Comparison of ENCODE assay signal across 10 cellular contexts in genomic region chr1:210222288-210223006, GRCh38. TPM values are rescaled to one million over a fixed set of nuclear protein-coding genes. Genes with fewer than 3 reads are reported as not detected.
A peak's percentile ranks its signal among the peaks of the same experiment; 100 is the strongest.
DNase-seq lines count a peak whose midpoint lies in the region.
"Had no signal": no experiment of that assay in that cellular context is flagged by ENCODE, and none has a peak within 500 bp of the region (broad histone marks: within the 10 kb centered on the region; RNA-seq: fewer than 3 reads in every experiment).

No MANE protein-coding gene starts in this region.

- H3K36me3 Mint-ChIP-seq in activated T-cell treated with anti-CD3 and anti-CD28 coated beads, Interleukin-2, amount 50 U/mL, for 24 hours (ENCODE audit: low read depth), result no peaks in the 10 kb centered on the region
- H3K36me3 Mint-ChIP-seq in activated T-helper 1 cell treated with anti-CD3 and anti-CD28 coated beads, Interleukin-12 subunit alpha, Interleukin-12 subunit beta, Interleukin-2, Interleukin-4 antibody, amounts not matched to agents 30 ng/mL and 10 ng/mL and 1 ng/mL, durations not matched to agents 14 hours and 24 hours and 36 hours (ENCODE audit: low read depth), result no peaks in the 10 kb centered on the region

- H3K4me3 Mint-ChIP-seq in activated T-cell treated with anti-CD3 and anti-CD28 coated beads, Interleukin-2, amount 50 U/mL, for 24 hours, result no peak overlapping the region
- no peak overlapping the region for H3K4me3 Mint-ChIP-seq in activated T-helper 1 cell treated with anti-CD3 and anti-CD28 coated beads, Interleukin-12 subunit alpha, Interleukin-12 subunit beta, Interleukin-2, Interleukin-4 antibody, amounts not matched to agents 30 ng/mL and 10 ng/mL and 1 ng/mL, durations not matched to agents 14 hours and 24 hours and 36 hours
- H3K4me3 Mint-ChIP-seq: stimulated activated naive CD8-positive, alpha-beta T cell treated with anti-CD3 and anti-CD28 coated beads, Interleukin-15, Interleukin-2, amounts not matched to agents 100 ng/mL and 50 ng/mL, for 24 hours had no signal

- H3K27ac ChIP-seq in muscle layer of duodenum (ENCODE audit: low read length), result peak overlapping the region; percentile 43
- no peak overlapping the region for H3K27ac ChIP-seq in effector memory CD4-positive, alpha-beta T cell (ENCODE audit: insufficient read depth, low read length, poor library complexity, severe bottlenecking)

- H3K36me3 ChIP-seq in muscle layer of duodenum (ENCODE audit: control insufficient read depth in 1 of 2, insufficient read depth in 2 of 2, low read length in 2 of 2), result no peaks in the 10 kb centered on the region
- no peaks in the 10 kb centered on the region for H3K36me3 ChIP-seq in effector memory CD4-positive, alpha-beta T cell (ENCODE audit: control insufficient read depth, insufficient read depth, low read length)

- H3K27me3 Mint-ChIP-seq in activated T-cell treated with anti-CD3 and anti-CD28 coated beads, Interleukin-2, amount 50 U/mL, for 24 hours, result peaks cover 19% of the 10 kb centered on the region
- H3K27me3 Mint-ChIP-seq in activated T-helper 1 cell treated with anti-CD3 and anti-CD28 coated beads, Interleukin-12 subunit alpha, Interleukin-12 subunit beta, Interleukin-2, Interleukin-4 antibody, amounts not matched to agents 30 ng/mL and 10 ng/mL and 1 ng/mL, durations not matched to agents 14 hours and 24 hours and 36 hours (ENCODE audit: insufficient read depth), result peaks cover 17% of the 10 kb centered on the region

- intact Hi-C loops in activated T-helper 1 cell treated with anti-CD3 and anti-CD28 coated beads, Interleukin-12 subunit alpha, Interleukin-12 subunit beta, Interleukin-2, Interleukin-4 antibody, amounts not matched to agents 30 ng/mL and 10 ng/mL and 1 ng/mL, durations not matched to agents 14 hours and 24 hours and 36 hours (cut with micrococcal nuclease), result no loop called here

- H3K4me1 Mint-ChIP-seq in activated T-cell treated with anti-CD3 and anti-CD28 coated beads, Interleukin-2, amount 50 U/mL, for 24 hours (ENCODE audit: low read depth), result no peaks in the 10 kb centered on the region
- H3K4me1 Mint-ChIP-seq in activated T-helper 1 cell treated with anti-CD3 and anti-CD28 coated beads, Interleukin-12 subunit alpha, Interleukin-12 subunit beta, Interleukin-2, Interleukin-4 antibody, amounts not matched to agents 30 ng/mL and 10 ng/mL and 1 ng/mL, durations not matched to agents 14 hours and 24 hours and 36 hours (ENCODE audit: low read depth), result no peaks in the 10 kb centered on the region

- no peak overlapping the region for H3K27ac Mint-ChIP-seq in activated T-cell treated with anti-CD3 and anti-CD28 coated beads, Interleukin-2, amount 50 U/mL, for 24 hours
- no peak overlapping the region for H3K27ac Mint-ChIP-seq in activated T-helper 1 cell treated with anti-CD3 and anti-CD28 coated beads, Interleukin-12 subunit alpha, Interleukin-12 subunit beta, Interleukin-2, Interleukin-4 antibody, amounts not matched to agents 30 ng/mL and 10 ng/mL and 1 ng/mL, durations not matched to agents 14 hours and 24 hours and 36 hours
- H3K27ac Mint-ChIP-seq: stimulated activated naive CD8-positive, alpha-beta T cell treated with anti-CD3 and anti-CD28 coated beads, Interleukin-15, Interleukin-2, amounts not matched to agents 100 ng/mL and 50 ng/mL, for 24 hours had no signal

- H3K4me3 ChIP-seq in muscle layer of duodenum (ENCODE audit: low read depth in 1 of 2, low read length in 2 of 2), result no peak overlapping the region
- H3K4me3 ChIP-seq in effector memory CD4-positive, alpha-beta T cell (ENCODE audit: insufficient read depth, low read depth, low read length, poor library complexity, severe bottlenecking), result no peak overlapping the region

- DNase-seq in DMS79 (lab: John Stamatoyannopoulos, UW) (peak; percentile 94), NCI-H2107 (lab: John Stamatoyannopoulos, UW) (peak; percentile 76), ecto neural progenitor cell (ENCODE audit: low spot score) (peak; percentile 47)
- no peak for DNase-seq in activated T-cell treated with anti-CD3 and anti-CD28 coated beads, Interleukin-2, amount 50 U/mL, for 24 hours
- DNase-seq in activated T-helper 1 cell treated with anti-CD3 and anti-CD28 coated beads, Interleukin-12 subunit alpha, Interleukin-12 subunit beta, Interleukin-2, Interleukin-4 antibody, amounts not matched to agents 30 ng/mL and 10 ng/mL and 1 ng/mL, durations not matched to agents 14 hours and 24 hours and 36 hours (ENCODE audit: low spot score), result no peak
- no peak for DNase-seq in effector memory CD4-positive, alpha-beta T cell
- no peak for DNase-seq in stimulated activated CD4-positive, alpha-beta T cell treated with anti-CD3 and anti-CD28 coated beads, Interleukin-1b, Interleukin-23, amount 100 ng/mL, for 48 hours
- DNase-seq: NCI-H1436 treated with DMSO at 0.1 percent for 48 hours had no signal

- H3K9me3 ChIP-seq in muscle layer of duodenum (ENCODE audit: control insufficient read depth in 1 of 2, low read length in 2 of 2), result no peaks in the 10 kb centered on the region
- no peaks in the 10 kb centered on the region for H3K9me3 ChIP-seq in effector memory CD4-positive, alpha-beta T cell (ENCODE audit: control insufficient read depth, low read length)

- peaks cover 0 to 7% of the 10 kb centered on the region in 2 donors for H3K4me1 ChIP-seq in muscle layer of duodenum (ENCODE audit: control insufficient read depth in 1 of 2, insufficient read depth in 2 of 2, low read length in 2 of 2)
- no peaks in the 10 kb centered on the region for H3K4me1 ChIP-seq in effector memory CD4-positive, alpha-beta T cell (ENCODE audit: control insufficient read depth, insufficient read depth, low read length, poor library complexity, severe bottlenecking)

- H3K27me3 ChIP-seq in muscle layer of duodenum (ENCODE audit: low read depth, low read length), result no peaks in the 10 kb centered on the region
- H3K27me3 ChIP-seq in effector memory CD4-positive, alpha-beta T cell (replicated peaks; ENCODE audit: control insufficient read depth, insufficient read depth, low read length, poor library complexity, severe bottlenecking), result no peaks in the 10 kb centered on the region

- H3K9me3 Mint-ChIP-seq in activated T-cell treated with anti-CD3 and anti-CD28 coated beads, Interleukin-2, amount 50 U/mL, for 24 hours, result no peaks in the 10 kb centered on the region
- H3K9me3 Mint-ChIP-seq in activated T-helper 1 cell treated with anti-CD3 and anti-CD28 coated beads, Interleukin-12 subunit alpha, Interleukin-12 subunit beta, Interleukin-2, Interleukin-4 antibody, amounts not matched to agents 30 ng/mL and 10 ng/mL and 1 ng/mL, durations not matched to agents 14 hours and 24 hours and 36 hours, result no peaks in the 10 kb centered on the region
- H3K9me3 Mint-ChIP-seq: stimulated activated naive CD8-positive, alpha-beta T cell treated with anti-CD3 and anti-CD28 coated beads, Interleukin-15, Interleukin-2, amounts not matched to agents 100 ng/mL and 50 ng/mL, for 24 hours had no signal

RNA-seq across cellular contexts. Expression of gene SERTAD4, which starts 10.1 kb away (rescaled TPM):
- not detected in 2 replicates for total RNA-seq in activated T-helper 1 cell treated with anti-CD3 and anti-CD28 coated beads, Interleukin-12 subunit alpha, Interleukin-12 subunit beta, Interleukin-2, Interleukin-4 antibody, amounts not matched to agents 30 ng/mL and 10 ng/mL and 1 ng/mL, durations not matched to agents 14 hours and 24 hours and 36 hours

Comparison
In these comparisons a context has a peak if more than half of its experiments do, and no peak if none do; other contexts are left out.
1. DNase-seq: peak in DMS79 (single experiment), NCI-H2107 (single experiment) and ecto neural progenitor cell (single experiment); none in activated T-cell treated with anti-CD3 and anti-CD28 coated beads, Interleukin-2, amount 50 U/mL, for 24 hours (single experiment), activated T-helper 1 cell treated with anti-CD3 and anti-CD28 coated beads, Interleukin-12 subunit alpha, Interleukin-12 subunit beta, Interleukin-2, Interleukin-4 antibody, amounts not matched to agents 30 ng/mL and 10 ng/mL and 1 ng/mL, durations not matched to agents 14 hours and 24 hours and 36 hours (single experiment), effector memory CD4-positive, alpha-beta T cell (0 of 3) and stimulated activated CD4-positive, alpha-beta T cell treated with anti-CD3 and anti-CD28 coated beads, Interleukin-1b, Interleukin-23, amount 100 ng/mL, for 48 hours (single experiment).